In the genomic region with DNA sequence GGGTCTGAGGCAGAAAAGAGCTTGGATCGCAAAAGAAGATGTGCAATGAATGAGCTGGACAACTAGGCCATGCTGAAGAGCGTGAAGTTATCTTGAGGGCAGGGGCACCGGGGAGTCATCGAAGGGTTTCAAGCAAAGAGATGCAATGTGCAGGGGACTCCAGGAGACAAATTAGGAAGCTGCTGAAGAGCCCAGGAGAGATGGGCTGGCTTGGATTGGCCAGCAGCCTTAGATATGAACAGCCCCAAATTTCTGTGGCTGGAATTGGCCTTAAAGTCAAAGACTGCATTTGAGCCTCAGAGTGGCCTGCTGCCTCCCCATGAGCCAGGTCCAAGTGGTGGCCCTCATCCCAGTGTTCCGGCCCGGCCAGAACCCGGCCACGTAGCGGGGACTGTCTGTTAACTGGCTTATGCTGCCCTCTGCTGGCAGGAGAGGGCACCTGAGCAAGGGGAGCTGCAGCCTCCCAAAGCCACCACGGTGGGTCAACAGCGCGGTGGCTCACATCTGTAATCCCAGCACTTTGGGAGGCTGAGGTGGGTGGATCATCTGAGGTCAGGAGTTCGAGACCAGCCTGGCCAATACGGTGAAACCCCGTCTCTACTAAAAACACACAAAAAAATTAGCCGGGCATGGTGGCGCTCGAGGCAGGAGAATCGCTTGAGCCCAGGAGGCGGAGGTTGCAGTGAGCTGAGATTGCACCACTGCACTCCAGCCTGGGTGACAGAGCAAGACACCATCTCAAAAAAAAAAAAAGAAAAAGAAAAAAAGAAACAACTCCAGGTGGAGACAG, we compare ENCODE assay signal across 8 cellular contexts. TPM values are rescaled to one million over a fixed set of nuclear protein-coding genes. Genes with fewer than 3 reads are reported as not detected.
DNase-seq lines count a peak whose midpoint lies in the region; ATAC-seq and TF ChIP-seq lines count a peak whose summit lies in the region.
"Not testable (repeated sequence)": the region's sequence is repeated elsewhere in the genome, so short reads cannot be mapped to it uniquely, and the experiment has no call there.

No MANE protein-coding gene starts in this region.

- H3K36me3 ChIP-seq in BE2C = not testable (repeated sequence)

- not testable (repeated sequence) for H3K4me1 ChIP-seq in BE2C

- DNase-seq in BE2C = peak; percentile 88
- peak; percentile 69 for DNase-seq in NCI-H345 treated with DMSO at 0.1 percent for 48 hours (lab: John Stamatoyannopoulos, UW; ENCODE audit: unreplicated experiment)
- DNase-seq in caudate nucleus (lab: John Stamatoyannopoulos, UW) = peak in 56 of 61 donors; percentile 13 to 76 (median 50)
- DNase-seq in kidney glomerular epithelial cell (lab: John Stamatoyannopoulos, UW) = peak; percentile 57
- DNase-seq in stimulated activated CD4-positive, alpha-beta T cell treated with anti-CD3 and anti-CD28 coated beads, Interleukin-2, amount 100 ng/mL, for 24 hours = peak; percentile 83 to 84

- peak; percentile 79 for ATAC-seq in GM19043 (IDR thresholded peaks at IDR 0.05; ENCODE audit: low read depth, unreplicated experiment)
- ATAC-seq in HG03159 (IDR thresholded peaks at IDR 0.05; ENCODE audit: unreplicated experiment) = peak; percentile 96
- ATAC-seq in activated CD4-positive, CD25-positive, alpha-beta regulatory T cell treated with anti-CD3 and anti-CD28 coated beads, Interleukin-2, amount 50 U/mL, for 24 hours = peak; percentile 92 to 94

- peak; percentile 85 for TF ChIP-seq CTCF in BE2C (IDR thresholded peaks at IDR 0.05; ENCODE audit: low read depth, low read length)

- H3K9me3 ChIP-seq in BE2C = not testable (repeated sequence)

- H3K27me3 ChIP-seq in BE2C = not testable (repeated sequence)

- H3K27ac ChIP-seq in caudate nucleus (ENCODE audit: low read depth, low read length) = not testable (repeated sequence)

- H3K4me3 ChIP-seq in BE2C (ENCODE audit: low read depth, low read length) = not testable (repeated sequence)

RNA-seq across cellular contexts. Expression of gene HM13, which starts 11.2 kb away (rescaled TPM):
- 295 TPM for polyA plus RNA-seq in BE2C (2012; ENCODE audit: insufficient read depth, insufficient read length, low read depth)

RNA-seq across cellular contexts. Expression of gene REM1, which starts 28.0 kb away (rescaled TPM):
- polyA plus RNA-seq in BE2C (2012; ENCODE audit: insufficient read depth, insufficient read length, low read depth) = not detected

RNA-seq across cellular contexts. Expression of gene DEFB124, which starts 28.2 kb away (rescaled TPM):
- not detected for polyA plus RNA-seq in BE2C (2012; ENCODE audit: insufficient read depth, insufficient read length, low read depth)
